ENCODE assay signal across 19 cellular contexts in genomic region chr11:111348147-111348546, GRCh38. TPM values are rescaled to one million over a fixed set of nuclear protein-coding genes. Genes with fewer than 3 reads are reported as not detected.
DNase-seq lines count a peak whose midpoint lies in the region; FAIRE-seq lines count a peak whose summit lies in the region.
"Had no signal": no experiment of that assay in that cellular context is flagged by ENCODE, and none has a peak within 500 bp of the region (broad histone marks: within the 10 kb centered on the region; RNA-seq: fewer than 3 reads in every experiment).

No MANE protein-coding gene starts in this region.

- H2BK15ac ChIP-seq in mesendoderm (replicated peaks; ENCODE audit: low read depth) = no peak overlapping the region

- H3K27me3 ChIP-seq in small intestine (ENCODE audit: control insufficient read depth in 2 of 2, insufficient read depth in 2 of 2, low read length in 2 of 2) (no peaks in the 10 kb centered on the region), mesendoderm (ENCODE audit: insufficient read depth, low read length, poor library complexity) (no peaks in the 10 kb centered on the region)

- no peak overlapping the region for H2AK5ac ChIP-seq in mesendoderm (ENCODE audit: low read length)

- no peak overlapping the region for H4K8ac ChIP-seq in mesendoderm (ENCODE audit: low read depth, low read length)

- no peak overlapping the region for H2BK5ac ChIP-seq in mesendoderm (ENCODE audit: low read length)

- H3K4me3 ChIP-seq in small intestine (ENCODE audit: low read depth in 1 of 2, low read length in 2 of 2) (no peak overlapping the region), mesendoderm (ENCODE audit: low read length) (no peak overlapping the region)
- H3K4me3 ChIP-seq: HAP-1 had no signal

- 64 to 85% (median 66%) methylated on average over 3 of the region's 3 CpGs for WGBS in small intestine, 3 donors
- WGBS in mesendoderm (ENCODE audit: extremely low coverage, insufficient coverage, low lambda C conversion rate) = no CpG with 5 or more reads among the region's 3 CpGs

- DNase-seq in frontal cortex (ENCODE audit: low spot score in 2 of 2) (no peak), small intestine (no peak), mesendoderm (no peak), ureter (ENCODE audit: low spot score) (no peak), NCI-H2029 treated with DMSO at 0.1 percent for 48 hours (lab: John Stamatoyannopoulos, UW) (no peak), DMS114 treated with DMSO at 0.1 percent for 48 hours (lab: John Stamatoyannopoulos, UW; ENCODE audit: unreplicated experiment) (no peak)
- DNase-seq: ACHN; C1 segment of cervical spinal cord; Calu3; CD4-positive, alpha-beta T cell; DMS 273 treated with DMSO at 0.1 percent for 48 hours; DMS79 had no signal

- no peaks in the 10 kb centered on the region for H3K36me3 ChIP-seq in small intestine (ENCODE audit: control insufficient read depth in 2 of 2, insufficient read depth in 2 of 2, low read length in 2 of 2)
- no peaks in the 10 kb centered on the region for H3K36me3 ChIP-seq in mesendoderm (ENCODE audit: control insufficient read depth, insufficient read depth, low read length)
- H3K36me3 ChIP-seq: HAP-1 had no signal

- no peak overlapping the region for H4K5ac ChIP-seq in mesendoderm (ENCODE audit: low read length)

- no peak overlapping the region for H3K9ac ChIP-seq in mesendoderm (ENCODE audit: low read length)

- FAIRE-seq in G401.6 (lab: Jason Lieb, UNC) (peak; percentile 95), TTC549 (lab: Jason Lieb, UNC) (peak; percentile 82), frontal cortex (lab: Jason Lieb, UNC) (peak; percentile 98), small intestine (lab: Jason Lieb, UNC) (peak; percentile 81)
- FAIRE-seq: GM19239, H1 had no signal

- no peak overlapping the region for H2BK120ac ChIP-seq in mesendoderm (ENCODE audit: low read depth, low read length)

- no peak overlapping the region for H3K18ac ChIP-seq in mesendoderm (ENCODE audit: low read length)

- H3K79me1 ChIP-seq in mesendoderm (ENCODE audit: low read length) = no peaks in the 10 kb centered on the region

- H3K27ac ChIP-seq in small intestine (ENCODE audit: low read depth in 1 of 2, low read length in 1 of 2) = no peak overlapping the region
- no peak overlapping the region for H3K27ac ChIP-seq in mesendoderm (ENCODE audit: low read depth, low read length)
- H3K27ac ChIP-seq: HL-60 had no signal

- H3K4ac ChIP-seq in mesendoderm (ENCODE audit: low read depth, low read length) = no peak overlapping the region

- no peak overlapping the region for H3K4me2 ChIP-seq in mesendoderm (ENCODE audit: low read length)

- no peaks in the 10 kb centered on the region for H3K9me3 ChIP-seq in small intestine (ENCODE audit: control insufficient read depth, low read depth)
- H3K9me3 ChIP-seq: HAP-1 had no signal

- no peaks in the 10 kb centered on the region for H3K4me1 ChIP-seq in small intestine (ENCODE audit: control insufficient read depth in 2 of 2, insufficient read depth in 1 of 2, low read depth in 1 of 2, low read length in 1 of 2)
- no peaks in the 10 kb centered on the region for H3K4me1 ChIP-seq in mesendoderm (ENCODE audit: control insufficient read depth, low read depth, low read length)
- H3K4me1 ChIP-seq: HAP-1 had no signal

- H3K56ac ChIP-seq in mesendoderm (ENCODE audit: low read length) = no peak overlapping the region

- no peaks in the 10 kb centered on the region for H3K79me2 ChIP-seq in mesendoderm (ENCODE audit: control insufficient read depth, insufficient read depth, low read length)

- no peak overlapping the region for H3K23ac ChIP-seq in mesendoderm (ENCODE audit: low read length)

RNA-seq across cellular contexts. Expression of gene POU2AF1, which starts 30.9 kb away (rescaled TPM):
- total RNA-seq in frontal cortex (not detected), ureter (21.7 TPM)
- 1 to 10 TPM; 1.1 to 9.2 (median 5.6) TPM for polyA plus RNA-seq in small intestine
- polyA plus RNA-seq in mesendoderm (2013, experiment 1 of 2) = 0.07 TPM
- 0.11 TPM for polyA plus RNA-seq in mesendoderm (2013, experiment 2 of 2)
- total RNA-seq: Calu3, H1 had no signal
- polyA plus RNA-seq: H1 had no signal

RNA-seq across cellular contexts. Expression of gene POU2AF3, which starts 49.8 kb away (rescaled TPM):
- 0.41 TPM for total RNA-seq in frontal cortex
- 1 to 10 TPM; 3.4 to 6.5 (median 6.2) TPM for polyA plus RNA-seq in small intestine
- polyA plus RNA-seq in mesendoderm (2013, experiment 1 of 2) = 1.8 TPM
- polyA plus RNA-seq in mesendoderm (2013, experiment 2 of 2) = 1.7 TPM
- 15.9 TPM for total RNA-seq in ureter
- total RNA-seq: CD4-positive, alpha-beta T cell; G401 had no signal

Comparison
In these comparisons a context has a peak if more than half of its experiments do, and no peak if none do; other contexts are left out.
1. RNA of gene POU2AF1, which starts 30.9 kb away (total RNA-seq): 21.7 TPM in ureter (single experiment); not detected in frontal cortex (single experiment); every median in the first group is over 10 times any median in the second.
2. RNA of gene POU2AF3, which starts 49.8 kb away (total RNA-seq): 15.9 TPM in ureter (single experiment); 0.41 TPM in frontal cortex (single experiment); every median in the first group is over 10 times any median in the second.